Comparison of ENCODE assay signal across 1 cellular context in the genomic region with DNA sequence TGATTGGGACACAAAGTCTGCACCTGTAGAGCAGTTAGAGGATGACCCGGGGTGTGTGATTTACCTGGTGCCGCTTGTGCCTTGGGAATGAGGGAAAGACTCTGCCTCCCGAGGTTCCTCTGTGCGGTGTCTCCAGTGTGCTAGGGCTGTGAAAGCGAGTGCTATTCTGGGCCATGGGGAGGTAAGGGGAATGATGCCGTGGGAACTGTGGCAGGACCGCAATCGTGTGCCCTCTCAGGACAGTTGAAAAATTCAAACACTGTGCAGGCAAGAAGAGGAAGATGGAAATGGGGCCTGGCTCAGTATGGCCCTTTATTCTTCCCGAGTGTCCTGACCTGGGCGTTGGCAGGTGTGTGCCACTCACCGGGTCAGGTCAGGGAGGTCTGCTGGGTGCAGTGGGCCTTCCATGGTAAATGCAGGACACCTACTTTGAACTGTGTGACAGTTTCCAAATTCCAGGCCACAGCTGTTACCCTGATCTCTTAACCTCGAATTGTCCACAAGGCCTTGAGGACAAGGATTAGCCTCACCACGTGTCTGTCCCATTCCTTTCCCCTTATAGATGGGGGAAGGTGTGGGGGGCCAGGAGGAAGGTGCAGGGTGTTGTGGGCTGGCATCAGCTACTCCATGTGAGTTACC.
TF ChIP-seq lines count a peak whose summit lies in the region.

No MANE protein-coding gene starts in this region.

TF ChIP-seq in HepG2, 621 proteins besides CTCF, POLR2A, EP300 and RAD21 (continued from another document and continues in another):
- TF ChIP-seq ARNT (IDR thresholded peaks at IDR 0.05) (no peak), HNF4G (IDR thresholded peaks at IDR 0.05; ENCODE audit: borderline replicate concordance, low read depth, low read length) (peak; percentile 52; the same call in 1 of the 2 replicates), HNF4G (CRISPR knock-in tag; IDR thresholded peaks at IDR 0.05; ENCODE audit: borderline replicate concordance, low read depth) (0 out of 2 replicates have a peak, but pooled peaks have one; percentile 13), RBM22 (optimal IDR thresholded peaks at IDR 0.05; ENCODE audit: low read length) (peak; percentile 84), SAP130 (CRISPR knock-in tag; IDR thresholded peaks at IDR 0.05; ENCODE audit: low read depth) (peak; percentile 70), ZFY (CRISPR knock-in tag; IDR thresholded peaks at IDR 0.05) (peak; percentile 20), FOXP1 (IDR thresholded peaks at IDR 0.05) (no peak), FOXP1 (CRISPR knock-in tag; IDR thresholded peaks at IDR 0.05) (no peak), ZNF263 (CRISPR knock-in tag; IDR thresholded peaks at IDR 0.05) (no peak), ZKSCAN5 (CRISPR knock-in tag; IDR thresholded peaks at IDR 0.05) (no peak), TBX2 (CRISPR knock-in tag; IDR thresholded peaks at IDR 0.05; ENCODE audit: borderline replicate concordance) (0 out of 2 replicates have a peak, but pooled peaks have one; percentile 16), RBFOX2 (IDR thresholded peaks at IDR 0.05; ENCODE audit: low read depth, low read length) (0 out of 2 replicates have a peak, but pooled peaks have one; percentile 39), SRY (CRISPR knock-in tag; IDR thresholded peaks at IDR 0.05) (peak; percentile 46; the same call in 1 of the 2 replicates), CCDC6 (CRISPR knock-in tag; IDR thresholded peaks at IDR 0.05) (0 out of 2 replicates have a peak, but pooled peaks have one; percentile 32), ZEB1 (IDR thresholded peaks at IDR 0.05; ENCODE audit: insufficient replicate concordance, low read depth) (peak; percentile 52), MTA3 (CRISPR knock-in tag; IDR thresholded peaks at IDR 0.05) (no peak), ZNF333 (CRISPR knock-in tag; IDR thresholded peaks at IDR 0.05; ENCODE audit: borderline replicate concordance) (0 out of 2 replicates have a peak, but pooled peaks have one; percentile 34), POLR2G (IDR thresholded peaks at IDR 0.05; ENCODE audit: low read depth, low read length) (peak; percentile 27), RARA (CRISPR knock-in tag; IDR thresholded peaks at IDR 0.05) (0 out of 2 replicates have a peak, but pooled peaks have one; percentile 35), ZFP36L1 (CRISPR knock-in tag; IDR thresholded peaks at IDR 0.05) (0 out of 2 replicates have a peak, but pooled peaks have one; percentile 28), GATA4 (IDR thresholded peaks at IDR 0.05; ENCODE audit: borderline replicate concordance, low read depth) (0 out of 2 replicates have a peak, but pooled peaks have one; percentile 21), ZFX (CRISPR knock-in tag; IDR thresholded peaks at IDR 0.05; ENCODE audit: low read depth) (peak; percentile 56), ISL2 (CRISPR knock-in tag; IDR thresholded peaks at IDR 0.05) (no peak), ZNF660 (CRISPR knock-in tag; IDR thresholded peaks at IDR 0.05; ENCODE audit: borderline replicate concordance, low read depth) (no peak), TEAD3 (CRISPR knock-in tag; optimal IDR thresholded peaks at IDR 0.05; ENCODE audit: borderline replicate concordance) (peak; percentile 79), ZNF232 (CRISPR knock-in tag; IDR thresholded peaks at IDR 0.05; ENCODE audit: borderline replicate concordance) (0 out of 2 replicates have a peak, but pooled peaks have one; percentile 54), CBX1 (IDR thresholded peaks at IDR 0.05; ENCODE audit: low read depth) (peak; percentile 32), PHF20 (CRISPR knock-in tag; IDR thresholded peaks at IDR 0.05) (0 out of 2 replicates have a peak, but pooled peaks have one; percentile 29)
- TF ChIP-seq, protein P1, sequence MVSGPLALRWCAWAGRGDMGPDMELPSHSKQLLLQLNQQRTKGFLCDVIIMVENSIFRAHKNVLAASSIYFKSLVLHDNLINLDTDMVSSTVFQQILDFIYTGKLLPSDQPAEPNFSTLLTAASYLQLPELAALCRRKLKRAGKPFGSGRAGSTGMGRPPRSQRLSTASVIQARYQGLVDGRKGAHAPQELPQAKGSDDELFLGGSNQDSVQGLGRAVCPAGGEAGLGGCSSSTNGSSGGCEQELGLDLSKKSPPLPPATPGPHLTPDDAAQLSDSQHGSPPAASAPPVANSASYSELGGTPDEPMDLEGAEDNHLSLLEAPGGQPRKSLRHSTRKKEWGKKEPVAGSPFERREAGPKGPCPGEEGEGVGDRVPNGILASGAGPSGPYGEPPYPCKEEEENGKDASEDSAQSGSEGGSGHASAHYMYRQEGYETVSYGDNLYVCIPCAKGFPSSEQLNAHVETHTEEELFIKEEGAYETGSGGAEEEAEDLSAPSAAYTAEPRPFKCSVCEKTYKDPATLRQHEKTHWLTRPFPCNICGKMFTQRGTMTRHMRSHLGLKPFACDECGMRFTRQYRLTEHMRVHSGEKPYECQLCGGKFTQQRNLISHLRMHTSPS (CRISPR knock-in tag; IDR thresholded peaks at IDR 0.05; ENCODE audit: low read depth), result peak; percentile 47; the same call in 1 of the 2 replicates
- TF ChIP-seq, protein P2, sequence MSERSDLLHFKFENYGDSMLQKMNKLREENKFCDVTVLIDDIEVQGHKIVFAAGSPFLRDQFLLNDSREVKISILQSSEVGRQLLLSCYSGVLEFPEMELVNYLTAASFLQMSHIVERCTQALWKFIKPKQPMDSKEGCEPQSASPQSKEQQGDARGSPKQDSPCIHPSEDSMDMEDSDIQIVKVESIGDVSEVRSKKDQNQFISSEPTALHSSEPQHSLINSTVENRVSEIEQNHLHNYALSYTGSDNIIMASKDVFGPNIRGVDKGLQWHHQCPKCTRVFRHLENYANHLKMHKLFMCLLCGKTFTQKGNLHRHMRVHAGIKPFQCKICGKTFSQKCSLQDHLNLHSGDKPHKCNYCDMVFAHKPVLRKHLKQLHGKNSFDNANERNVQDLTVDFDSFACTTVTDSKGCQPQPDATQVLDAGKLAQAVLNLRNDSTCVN (CRISPR knock-in tag; IDR thresholded peaks at IDR 0.05; ENCODE audit: borderline replicate concordance), result no peak
- TF ChIP-seq, protein P3, sequence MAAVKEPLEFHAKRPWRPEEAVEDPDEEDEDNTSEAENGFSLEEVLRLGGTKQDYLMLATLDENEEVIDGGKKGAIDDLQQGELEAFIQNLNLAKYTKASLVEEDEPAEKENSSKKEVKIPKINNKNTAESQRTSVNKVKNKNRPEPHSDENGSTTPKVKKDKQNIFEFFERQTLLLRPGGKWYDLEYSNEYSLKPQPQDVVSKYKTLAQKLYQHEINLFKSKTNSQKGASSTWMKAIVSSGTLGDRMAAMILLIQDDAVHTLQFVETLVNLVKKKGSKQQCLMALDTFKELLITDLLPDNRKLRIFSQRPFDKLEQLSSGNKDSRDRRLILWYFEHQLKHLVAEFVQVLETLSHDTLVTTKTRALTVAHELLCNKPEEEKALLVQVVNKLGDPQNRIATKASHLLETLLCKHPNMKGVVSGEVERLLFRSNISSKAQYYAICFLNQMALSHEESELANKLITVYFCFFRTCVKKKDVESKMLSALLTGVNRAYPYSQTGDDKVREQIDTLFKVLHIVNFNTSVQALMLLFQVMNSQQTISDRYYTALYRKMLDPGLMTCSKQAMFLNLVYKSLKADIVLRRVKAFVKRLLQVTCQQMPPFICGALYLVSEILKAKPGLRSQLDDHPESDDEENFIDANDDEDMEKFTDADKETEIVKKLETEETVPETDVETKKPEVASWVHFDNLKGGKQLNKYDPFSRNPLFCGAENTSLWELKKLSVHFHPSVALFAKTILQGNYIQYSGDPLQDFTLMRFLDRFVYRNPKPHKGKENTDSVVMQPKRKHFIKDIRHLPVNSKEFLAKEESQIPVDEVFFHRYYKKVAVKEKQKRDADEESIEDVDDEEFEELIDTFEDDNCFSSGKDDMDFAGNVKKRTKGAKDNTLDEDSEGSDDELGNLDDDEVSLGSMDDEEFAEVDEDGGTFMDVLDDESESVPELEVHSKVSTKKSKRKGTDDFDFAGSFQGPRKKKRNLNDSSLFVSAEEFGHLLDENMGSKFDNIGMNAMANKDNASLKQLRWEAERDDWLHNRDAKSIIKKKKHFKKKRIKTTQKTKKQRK (IDR thresholded peaks at IDR 0.05; ENCODE audit: low read length), result no peak
- TF ChIP-seq, protein P4, sequence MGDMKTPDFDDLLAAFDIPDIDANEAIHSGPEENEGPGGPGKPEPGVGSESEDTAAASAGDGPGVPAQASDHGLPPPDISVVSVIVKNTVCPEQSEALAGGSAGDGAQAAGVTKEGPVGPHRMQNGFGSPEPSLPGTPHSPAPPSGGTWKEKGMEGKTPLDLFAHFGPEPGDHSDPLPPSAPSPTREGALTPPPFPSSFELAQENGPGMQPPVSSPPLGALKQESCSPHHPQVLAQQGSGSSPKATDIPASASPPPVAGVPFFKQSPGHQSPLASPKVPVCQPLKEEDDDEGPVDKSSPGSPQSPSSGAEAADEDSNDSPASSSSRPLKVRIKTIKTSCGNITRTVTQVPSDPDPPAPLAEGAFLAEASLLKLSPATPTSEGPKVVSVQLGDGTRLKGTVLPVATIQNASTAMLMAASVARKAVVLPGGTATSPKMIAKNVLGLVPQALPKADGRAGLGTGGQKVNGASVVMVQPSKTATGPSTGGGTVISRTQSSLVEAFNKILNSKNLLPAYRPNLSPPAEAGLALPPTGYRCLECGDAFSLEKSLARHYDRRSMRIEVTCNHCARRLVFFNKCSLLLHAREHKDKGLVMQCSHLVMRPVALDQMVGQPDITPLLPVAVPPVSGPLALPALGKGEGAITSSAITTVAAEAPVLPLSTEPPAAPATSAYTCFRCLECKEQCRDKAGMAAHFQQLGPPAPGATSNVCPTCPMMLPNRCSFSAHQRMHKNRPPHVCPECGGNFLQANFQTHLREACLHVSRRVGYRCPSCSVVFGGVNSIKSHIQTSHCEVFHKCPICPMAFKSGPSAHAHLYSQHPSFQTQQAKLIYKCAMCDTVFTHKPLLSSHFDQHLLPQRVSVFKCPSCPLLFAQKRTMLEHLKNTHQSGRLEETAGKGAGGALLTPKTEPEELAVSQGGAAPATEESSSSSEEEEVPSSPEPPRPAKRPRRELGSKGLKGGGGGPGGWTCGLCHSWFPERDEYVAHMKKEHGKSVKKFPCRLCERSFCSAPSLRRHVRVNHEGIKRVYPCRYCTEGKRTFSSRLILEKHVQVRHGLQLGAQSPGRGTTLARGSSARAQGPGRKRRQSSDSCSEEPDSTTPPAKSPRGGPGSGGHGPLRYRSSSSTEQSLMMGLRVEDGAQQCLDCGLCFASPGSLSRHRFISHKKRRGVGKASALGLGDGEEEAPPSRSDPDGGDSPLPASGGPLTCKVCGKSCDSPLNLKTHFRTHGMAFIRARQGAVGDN (CRISPR knock-in tag; IDR thresholded peaks at IDR 0.05), result 0 out of 2 replicates have a peak, but pooled peaks have one; percentile 38
- TF ChIP-seq, protein P5, sequence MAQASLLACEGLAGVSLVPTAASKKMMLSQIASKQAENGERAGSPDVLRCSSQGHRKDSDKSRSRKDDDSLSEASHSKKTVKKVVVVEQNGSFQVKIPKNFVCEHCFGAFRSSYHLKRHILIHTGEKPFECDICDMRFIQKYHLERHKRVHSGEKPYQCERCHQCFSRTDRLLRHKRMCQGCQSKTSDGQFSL (CRISPR knock-in tag; IDR thresholded peaks at IDR 0.05), result no peak
- TF ChIP-seq, protein P6, sequence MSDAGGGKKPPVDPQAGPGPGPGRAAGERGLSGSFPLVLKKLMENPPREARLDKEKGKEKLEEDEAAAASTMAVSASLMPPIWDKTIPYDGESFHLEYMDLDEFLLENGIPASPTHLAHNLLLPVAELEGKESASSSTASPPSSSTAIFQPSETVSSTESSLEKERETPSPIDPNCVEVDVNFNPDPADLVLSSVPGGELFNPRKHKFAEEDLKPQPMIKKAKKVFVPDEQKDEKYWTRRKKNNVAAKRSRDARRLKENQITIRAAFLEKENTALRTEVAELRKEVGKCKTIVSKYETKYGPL (CRISPR knock-in tag; IDR thresholded peaks at IDR 0.05), result no peak
- TF ChIP-seq, protein P7, sequence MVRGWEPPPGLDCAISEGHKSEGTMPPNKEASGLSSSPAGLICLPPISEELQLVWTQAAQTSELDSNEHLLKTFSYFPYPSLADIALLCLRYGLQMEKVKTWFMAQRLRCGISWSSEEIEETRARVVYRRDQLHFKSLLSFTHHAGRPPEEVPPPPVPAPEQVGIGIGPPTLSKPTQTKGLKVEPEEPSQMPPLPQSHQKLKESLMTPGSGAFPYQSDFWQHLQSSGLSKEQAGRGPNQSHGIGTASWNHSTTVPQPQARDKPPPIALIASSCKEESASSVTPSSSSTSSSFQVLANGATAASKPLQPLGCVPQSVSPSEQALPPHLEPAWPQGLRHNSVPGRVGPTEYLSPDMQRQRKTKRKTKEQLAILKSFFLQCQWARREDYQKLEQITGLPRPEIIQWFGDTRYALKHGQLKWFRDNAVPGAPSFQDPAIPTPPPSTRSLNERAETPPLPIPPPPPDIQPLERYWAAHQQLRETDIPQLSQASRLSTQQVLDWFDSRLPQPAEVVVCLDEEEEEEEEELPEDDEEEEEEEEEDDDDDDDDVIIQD (CRISPR knock-in tag; IDR thresholded peaks at IDR 0.05; ENCODE audit: low read depth), result no peak
- TF ChIP-seq, protein P8, sequence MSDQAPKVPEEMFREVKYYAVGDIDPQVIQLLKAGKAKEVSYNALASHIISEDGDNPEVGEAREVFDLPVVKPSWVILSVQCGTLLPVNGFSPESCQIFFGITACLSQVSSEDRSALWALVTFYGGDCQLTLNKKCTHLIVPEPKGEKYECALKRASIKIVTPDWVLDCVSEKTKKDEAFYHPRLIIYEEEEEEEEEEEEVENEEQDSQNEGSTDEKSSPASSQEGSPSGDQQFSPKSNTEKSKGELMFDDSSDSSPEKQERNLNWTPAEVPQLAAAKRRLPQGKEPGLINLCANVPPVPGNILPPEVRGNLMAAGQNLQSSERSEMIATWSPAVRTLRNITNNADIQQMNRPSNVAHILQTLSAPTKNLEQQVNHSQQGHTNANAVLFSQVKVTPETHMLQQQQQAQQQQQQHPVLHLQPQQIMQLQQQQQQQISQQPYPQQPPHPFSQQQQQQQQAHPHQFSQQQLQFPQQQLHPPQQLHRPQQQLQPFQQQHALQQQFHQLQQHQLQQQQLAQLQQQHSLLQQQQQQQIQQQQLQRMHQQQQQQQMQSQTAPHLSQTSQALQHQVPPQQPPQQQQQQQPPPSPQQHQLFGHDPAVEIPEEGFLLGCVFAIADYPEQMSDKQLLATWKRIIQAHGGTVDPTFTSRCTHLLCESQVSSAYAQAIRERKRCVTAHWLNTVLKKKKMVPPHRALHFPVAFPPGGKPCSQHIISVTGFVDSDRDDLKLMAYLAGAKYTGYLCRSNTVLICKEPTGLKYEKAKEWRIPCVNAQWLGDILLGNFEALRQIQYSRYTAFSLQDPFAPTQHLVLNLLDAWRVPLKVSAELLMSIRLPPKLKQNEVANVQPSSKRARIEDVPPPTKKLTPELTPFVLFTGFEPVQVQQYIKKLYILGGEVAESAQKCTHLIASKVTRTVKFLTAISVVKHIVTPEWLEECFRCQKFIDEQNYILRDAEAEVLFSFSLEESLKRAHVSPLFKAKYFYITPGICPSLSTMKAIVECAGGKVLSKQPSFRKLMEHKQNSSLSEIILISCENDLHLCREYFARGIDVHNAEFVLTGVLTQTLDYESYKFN (CRISPR knock-in tag; conservative IDR thresholded peaks at IDR 0.05), result no peak
